In the genomic region with DNA sequence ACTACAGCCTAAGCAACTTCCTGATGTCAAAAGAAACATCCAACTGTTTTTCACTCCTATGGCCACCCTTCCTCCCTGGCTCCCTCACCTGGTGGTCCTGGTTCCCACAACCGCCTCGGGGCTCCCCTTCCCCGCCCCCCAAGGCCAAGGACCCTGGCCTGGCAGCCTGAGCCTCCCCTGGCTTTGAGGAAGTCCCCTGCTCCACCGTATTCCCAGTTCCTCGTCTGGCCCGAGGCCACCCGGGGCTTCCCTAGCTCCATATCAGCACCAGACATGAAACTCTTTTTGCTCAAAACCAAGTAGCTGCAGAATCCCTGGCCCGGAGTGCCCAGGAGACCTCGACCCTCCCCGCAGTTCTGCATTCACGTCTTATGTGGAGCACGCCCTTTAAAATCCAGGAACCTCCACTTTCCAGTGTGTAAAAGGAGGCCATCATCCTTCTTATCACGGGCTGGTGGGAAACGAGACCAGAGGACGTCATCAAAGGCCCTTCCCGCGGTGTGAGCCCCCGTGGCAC, we compare ENCODE assay signal across 2 cellular contexts.
TF ChIP-seq lines count a peak whose summit lies in the region.

No MANE protein-coding gene starts in this region.

TF ChIP-seq in HCT116, 20 proteins besides CTCF, POLR2A, EP300 and RAD21 (continued from another document):
- TF ChIP-seq EZH2phosphoT487 (IDR thresholded peaks at IDR 0.05; ENCODE audit: borderline replicate concordance), result no peak
- TF ChIP-seq, protein P1, sequence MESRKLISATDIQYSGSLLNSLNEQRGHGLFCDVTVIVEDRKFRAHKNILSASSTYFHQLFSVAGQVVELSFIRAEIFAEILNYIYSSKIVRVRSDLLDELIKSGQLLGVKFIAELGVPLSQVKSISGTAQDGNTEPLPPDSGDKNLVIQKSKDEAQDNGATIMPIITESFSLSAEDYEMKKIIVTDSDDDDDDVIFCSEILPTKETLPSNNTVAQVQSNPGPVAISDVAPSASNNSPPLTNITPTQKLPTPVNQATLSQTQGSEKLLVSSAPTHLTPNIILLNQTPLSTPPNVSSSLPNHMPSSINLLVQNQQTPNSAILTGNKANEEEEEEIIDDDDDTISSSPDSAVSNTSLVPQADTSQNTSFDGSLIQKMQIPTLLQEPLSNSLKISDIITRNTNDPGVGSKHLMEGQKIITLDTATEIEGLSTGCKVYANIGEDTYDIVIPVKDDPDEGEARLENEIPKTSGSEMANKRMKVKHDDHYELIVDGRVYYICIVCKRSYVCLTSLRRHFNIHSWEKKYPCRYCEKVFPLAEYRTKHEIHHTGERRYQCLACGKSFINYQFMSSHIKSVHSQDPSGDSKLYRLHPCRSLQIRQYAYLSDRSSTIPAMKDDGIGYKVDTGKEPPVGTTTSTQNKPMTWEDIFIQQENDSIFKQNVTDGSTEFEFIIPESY (IDR thresholded peaks at IDR 0.05; ENCODE audit: extremely low read depth, insufficient replicate concordance, low read length), result no peak

TF ChIP-seq in WTC11, 78 proteins besides CTCF, POLR2A, EP300 and RAD21 (continued from another document):
- TF ChIP-seq, protein P2, sequence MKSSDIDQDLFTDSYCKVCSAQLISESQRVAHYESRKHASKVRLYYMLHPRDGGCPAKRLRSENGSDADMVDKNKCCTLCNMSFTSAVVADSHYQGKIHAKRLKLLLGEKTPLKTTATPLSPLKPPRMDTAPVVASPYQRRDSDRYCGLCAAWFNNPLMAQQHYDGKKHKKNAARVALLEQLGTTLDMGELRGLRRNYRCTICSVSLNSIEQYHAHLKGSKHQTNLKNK (CRISPR knock-in tag; IDR thresholded peaks at IDR 0.05), result no peak
- TF ChIP-seq, protein P3, sequence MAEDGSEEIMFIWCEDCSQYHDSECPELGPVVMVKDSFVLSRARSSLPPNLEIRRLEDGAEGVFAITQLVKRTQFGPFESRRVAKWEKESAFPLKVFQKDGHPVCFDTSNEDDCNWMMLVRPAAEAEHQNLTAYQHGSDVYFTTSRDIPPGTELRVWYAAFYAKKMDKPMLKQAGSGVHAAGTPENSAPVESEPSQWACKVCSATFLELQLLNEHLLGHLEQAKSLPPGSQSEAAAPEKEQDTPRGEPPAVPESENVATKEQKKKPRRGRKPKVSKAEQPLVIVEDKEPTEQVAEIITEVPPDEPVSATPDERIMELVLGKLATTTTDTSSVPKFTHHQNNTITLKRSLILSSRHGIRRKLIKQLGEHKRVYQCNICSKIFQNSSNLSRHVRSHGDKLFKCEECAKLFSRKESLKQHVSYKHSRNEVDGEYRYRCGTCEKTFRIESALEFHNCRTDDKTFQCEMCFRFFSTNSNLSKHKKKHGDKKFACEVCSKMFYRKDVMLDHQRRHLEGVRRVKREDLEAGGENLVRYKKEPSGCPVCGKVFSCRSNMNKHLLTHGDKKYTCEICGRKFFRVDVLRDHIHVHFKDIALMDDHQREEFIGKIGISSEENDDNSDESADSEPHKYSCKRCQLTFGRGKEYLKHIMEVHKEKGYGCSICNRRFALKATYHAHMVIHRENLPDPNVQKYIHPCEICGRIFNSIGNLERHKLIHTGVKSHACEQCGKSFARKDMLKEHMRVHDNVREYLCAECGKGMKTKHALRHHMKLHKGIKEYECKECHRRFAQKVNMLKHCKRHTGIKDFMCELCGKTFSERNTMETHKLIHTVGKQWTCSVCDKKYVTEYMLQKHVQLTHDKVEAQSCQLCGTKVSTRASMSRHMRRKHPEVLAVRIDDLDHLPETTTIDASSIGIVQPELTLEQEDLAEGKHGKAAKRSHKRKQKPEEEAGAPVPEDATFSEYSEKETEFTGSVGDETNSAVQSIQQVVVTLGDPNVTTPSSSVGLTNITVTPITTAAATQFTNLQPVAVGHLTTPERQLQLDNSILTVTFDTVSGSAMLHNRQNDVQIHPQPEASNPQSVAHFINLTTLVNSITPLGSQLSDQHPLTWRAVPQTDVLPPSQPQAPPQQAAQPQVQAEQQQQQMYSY (CRISPR knock-in tag; IDR thresholded peaks at IDR 0.05), result no peak
- no peak for TF ChIP-seq HMGA2 (CRISPR knock-in tag; IDR thresholded peaks at IDR 0.05)
- TF ChIP-seq, protein P4, sequence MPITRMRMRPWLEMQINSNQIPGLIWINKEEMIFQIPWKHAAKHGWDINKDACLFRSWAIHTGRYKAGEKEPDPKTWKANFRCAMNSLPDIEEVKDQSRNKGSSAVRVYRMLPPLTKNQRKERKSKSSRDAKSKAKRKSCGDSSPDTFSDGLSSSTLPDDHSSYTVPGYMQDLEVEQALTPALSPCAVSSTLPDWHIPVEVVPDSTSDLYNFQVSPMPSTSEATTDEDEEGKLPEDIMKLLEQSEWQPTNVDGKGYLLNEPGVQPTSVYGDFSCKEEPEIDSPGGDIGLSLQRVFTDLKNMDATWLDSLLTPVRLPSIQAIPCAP (CRISPR knock-in tag; IDR thresholded peaks at IDR 0.05), result no peak
- TF ChIP-seq RORB (CRISPR knock-in tag; IDR thresholded peaks at IDR 0.05), result no peak
- no peak for TF ChIP-seq JUN (CRISPR knock-in tag; IDR thresholded peaks at IDR 0.05)
- TF ChIP-seq SOX15 (CRISPR knock-in tag; IDR thresholded peaks at IDR 0.05), result no peak
- TF ChIP-seq OVOL2 (CRISPR knock-in tag; IDR thresholded peaks at IDR 0.05; ENCODE audit: borderline replicate concordance), result no peak
- TF ChIP-seq PRRX2 (CRISPR knock-in tag; IDR thresholded peaks at IDR 0.05), result no peak
- TF ChIP-seq, protein P5, sequence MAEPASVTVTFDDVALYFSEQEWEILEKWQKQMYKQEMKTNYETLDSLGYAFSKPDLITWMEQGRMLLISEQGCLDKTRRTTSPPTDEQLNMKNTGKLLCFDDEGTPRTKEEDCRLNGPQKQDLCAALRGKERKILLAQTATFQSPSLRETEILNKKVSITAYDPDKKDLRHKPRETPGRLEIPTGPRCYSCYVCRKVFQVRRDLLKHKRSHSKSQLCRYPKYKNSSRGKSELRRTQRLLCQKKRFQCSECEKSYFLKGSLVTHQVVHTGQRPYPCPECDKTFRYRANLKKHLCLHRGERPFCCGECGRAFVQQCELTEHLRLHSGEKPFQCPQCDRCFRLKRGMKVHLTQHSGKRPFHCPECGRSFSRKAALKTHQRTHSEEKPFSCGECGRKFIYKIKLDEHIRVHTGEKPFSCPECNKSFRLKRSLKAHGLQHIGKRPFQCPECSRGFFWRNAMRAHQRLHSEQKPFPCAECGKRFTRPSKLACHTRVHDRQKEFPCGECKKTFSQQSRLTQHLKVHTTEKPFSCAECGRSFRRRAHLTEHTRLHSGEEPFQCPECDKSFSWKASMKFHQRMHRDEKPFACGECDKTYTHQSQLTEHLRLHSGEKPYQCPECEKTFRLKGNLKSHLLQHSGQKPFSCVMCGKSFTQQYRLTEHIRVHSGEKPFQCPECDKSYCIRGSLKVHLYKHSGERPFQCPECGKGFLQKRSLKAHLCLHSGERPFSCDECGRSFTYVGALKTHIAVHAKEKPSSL (CRISPR knock-in tag; conservative IDR thresholded peaks at IDR 0.05), result no peak
- TF ChIP-seq, protein P6, sequence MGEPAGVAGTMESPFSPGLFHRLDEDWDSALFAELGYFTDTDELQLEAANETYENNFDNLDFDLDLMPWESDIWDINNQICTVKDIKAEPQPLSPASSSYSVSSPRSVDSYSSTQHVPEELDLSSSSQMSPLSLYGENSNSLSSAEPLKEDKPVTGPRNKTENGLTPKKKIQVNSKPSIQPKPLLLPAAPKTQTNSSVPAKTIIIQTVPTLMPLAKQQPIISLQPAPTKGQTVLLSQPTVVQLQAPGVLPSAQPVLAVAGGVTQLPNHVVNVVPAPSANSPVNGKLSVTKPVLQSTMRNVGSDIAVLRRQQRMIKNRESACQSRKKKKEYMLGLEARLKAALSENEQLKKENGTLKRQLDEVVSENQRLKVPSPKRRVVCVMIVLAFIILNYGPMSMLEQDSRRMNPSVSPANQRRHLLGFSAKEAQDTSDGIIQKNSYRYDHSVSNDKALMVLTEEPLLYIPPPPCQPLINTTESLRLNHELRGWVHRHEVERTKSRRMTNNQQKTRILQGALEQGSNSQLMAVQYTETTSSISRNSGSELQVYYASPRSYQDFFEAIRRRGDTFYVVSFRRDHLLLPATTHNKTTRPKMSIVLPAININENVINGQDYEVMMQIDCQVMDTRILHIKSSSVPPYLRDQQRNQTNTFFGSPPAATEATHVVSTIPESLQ (CRISPR knock-in tag; IDR thresholded peaks at IDR 0.05), result no peak
- TF ChIP-seq SMAD4 (CRISPR knock-in tag; IDR thresholded peaks at IDR 0.05), result no peak
- no peak for TF ChIP-seq MXD4 (CRISPR knock-in tag; IDR thresholded peaks at IDR 0.05; ENCODE audit: borderline replicate concordance)
- TF ChIP-seq, protein P7, sequence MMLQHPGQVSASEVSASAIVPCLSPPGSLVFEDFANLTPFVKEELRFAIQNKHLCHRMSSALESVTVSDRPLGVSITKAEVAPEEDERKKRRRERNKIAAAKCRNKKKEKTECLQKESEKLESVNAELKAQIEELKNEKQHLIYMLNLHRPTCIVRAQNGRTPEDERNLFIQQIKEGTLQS (CRISPR knock-in tag; conservative IDR thresholded peaks at IDR 0.05), result no peak
TF ChIP-seq in WTC11: peak in this region for 0.
